8 cellular contexts compared by ENCODE assay signal in the genomic region with DNA sequence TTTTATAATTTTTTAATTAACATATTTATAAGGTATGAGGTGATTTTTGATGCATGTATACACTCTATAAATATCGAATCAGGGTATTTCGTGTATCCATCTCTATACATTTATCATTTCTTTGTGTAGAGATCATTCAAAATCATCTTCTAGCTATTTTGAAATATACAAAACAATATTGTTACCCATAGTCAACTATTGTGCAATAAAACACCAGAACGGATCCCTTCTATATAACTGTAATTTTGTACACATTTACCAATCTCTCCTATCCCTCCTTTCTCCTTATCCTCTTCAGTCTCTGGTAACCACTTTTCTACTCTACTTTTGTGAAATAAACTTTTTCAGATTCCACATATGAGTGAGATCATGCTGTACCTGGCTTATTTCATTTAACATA.
"Had no signal": no experiment of that assay in that cellular context is flagged by ENCODE, and none has a peak within 500 bp of the region (broad histone marks: within the 10 kb centered on the region; RNA-seq: fewer than 3 reads in every experiment).

No MANE protein-coding gene starts in this region.

- FAIRE-seq: G401.6, GM12878, GM12891, GM12892, GM18507, GM19239 had no signal

- DNase-seq: GDM1, GF-D8 had no signal

- ATAC-seq: GM12878 had no signal

- H3K4me3 ChIP-seq: GM12878 had no signal
